Comparison of ENCODE assay signal across 25 cellular contexts in the genomic region with DNA sequence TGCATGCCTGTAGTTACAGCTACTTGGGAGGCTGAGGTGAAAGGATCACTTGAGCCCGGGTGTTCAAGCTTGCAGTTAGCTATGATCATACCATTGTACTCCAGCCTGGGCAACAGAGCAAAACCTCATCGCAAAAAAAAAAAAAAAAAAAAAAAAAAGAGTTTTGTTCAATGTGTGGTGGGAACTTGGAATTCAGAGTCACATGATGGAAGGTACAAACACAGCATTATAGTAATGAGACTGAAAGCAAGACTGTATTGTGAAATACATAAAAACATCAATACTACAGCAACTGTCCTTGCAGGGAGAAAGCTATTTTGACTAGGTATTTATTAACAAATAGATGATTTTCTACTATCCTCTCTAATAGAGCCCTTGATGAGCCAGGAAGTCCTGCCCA.
"Had no signal": no experiment of that assay in that cellular context is flagged by ENCODE, and none has a peak within 500 bp of the region (broad histone marks: within the 10 kb centered on the region; RNA-seq: fewer than 3 reads in every experiment).

No MANE protein-coding gene starts in this region.

- ATAC-seq: esophagus mucosa; foreskin keratinocyte; naive thymus-derived CD4-positive, alpha-beta T cell; stimulated activated naive B cell treated with anti-CD40 and anti-IgM and Interleukin-4, amounts not matched to agents 10 μg/mL and 1 μg/mL and 100 μg/mL, for 72 hours had no signal

- H3K36me3 ChIP-seq: ovary, right lobe of liver, thoracic aorta, tibial nerve, upper lobe of left lung had no signal

- H3K9me3 Mint-ChIP-seq: naive thymus-derived CD4-positive, alpha-beta T cell; stimulated activated naive B cell treated with anti-CD40 and anti-IgM and Interleukin-4, amounts not matched to agents 10 μg/mL and 1 μg/mL and 100 μg/mL, for 72 hours; stimulated activated naive CD8-positive, alpha-beta T cell treated with anti-CD3 and anti-CD28 coated beads, Interleukin-15, Interleukin-2, amounts not matched to agents 100 ng/mL and 50 ng/mL, for 24 hours had no signal

- H3K27ac Mint-ChIP-seq: naive thymus-derived CD4-positive, alpha-beta T cell; nephron progenitor cell; stimulated activated naive B cell treated with anti-CD40 and anti-IgM and Interleukin-4, amounts not matched to agents 10 μg/mL and 1 μg/mL and 100 μg/mL, for 72 hours had no signal

- H3K36me3 Mint-ChIP-seq: stimulated activated naive B cell treated with anti-CD40 and anti-IgM and Interleukin-4, amounts not matched to agents 10 μg/mL and 1 μg/mL and 100 μg/mL, for 72 hours had no signal

- H3K4me1 Mint-ChIP-seq: stimulated activated naive B cell treated with anti-CD40 and anti-IgM and Interleukin-4, amounts not matched to agents 10 μg/mL and 1 μg/mL and 100 μg/mL, for 72 hours had no signal

- H3K4me3 Mint-ChIP-seq: naive thymus-derived CD4-positive, alpha-beta T cell; nephron progenitor cell; stimulated activated naive B cell treated with anti-CD40 and anti-IgM and Interleukin-4, amounts not matched to agents 10 μg/mL and 1 μg/mL and 100 μg/mL, for 72 hours; stimulated activated naive CD8-positive, alpha-beta T cell treated with anti-CD3 and anti-CD28 coated beads, Interleukin-15, Interleukin-2, amounts not matched to agents 100 ng/mL and 50 ng/mL, for 24 hours had no signal

- FAIRE-seq: colon, keratinocyte, small intestine, urothelium cell line had no signal

- DNase-seq: central memory CD4-positive, alpha-beta T cell; dorsolateral prefrontal cortex; effector CD4-positive, alpha-beta T cell; foreskin keratinocyte; hypothalamus; mesenchymal stem cell; midbrain; naive thymus-derived CD4-positive, alpha-beta T cell; nephron progenitor cell; nucleus accumbens; ovary; posterior cingulate gyrus; right lobe of liver; small intestine; stimulated activated CD4-positive, alpha-beta T cell treated with anti-CD3 and anti-CD28 coated beads, Interleukin-15, amount 100 ng/mL, for 24 hours; stimulated activated CD4-positive, alpha-beta T cell treated with anti-CD3 and anti-CD28 coated beads, Interleukin-2, amount 100 ng/mL, for 48 hours; stimulated activated naive B cell treated with anti-CD40 and anti-IgM and Interleukin-4, amounts not matched to agents 10 μg/mL and 1 μg/mL and 100 μg/mL, for 72 hours; upper lobe of left lung had no signal

- H3K4me3 ChIP-seq: dorsolateral prefrontal cortex, ovary, right lobe of liver, thoracic aorta, tibial nerve, upper lobe of left lung had no signal

- H3K27me3 Mint-ChIP-seq: stimulated activated naive B cell treated with anti-CD40 and anti-IgM and Interleukin-4, amounts not matched to agents 10 μg/mL and 1 μg/mL and 100 μg/mL, for 72 hours; stimulated activated naive CD8-positive, alpha-beta T cell treated with anti-CD3 and anti-CD28 coated beads, Interleukin-15, Interleukin-2, amounts not matched to agents 100 ng/mL and 50 ng/mL, for 24 hours had no signal

- H3K27ac ChIP-seq: dorsolateral prefrontal cortex, foreskin keratinocyte, ovary, right lobe of liver, thoracic aorta, tibial nerve, upper lobe of left lung had no signal

- H3K9me3 ChIP-seq: ovary, right lobe of liver, thoracic aorta, tibial nerve, upper lobe of left lung had no signal

- H3K4me1 ChIP-seq: right lobe of liver had no signal
